Comparison of ENCODE assay signal across 1 cellular context in the genomic region with DNA sequence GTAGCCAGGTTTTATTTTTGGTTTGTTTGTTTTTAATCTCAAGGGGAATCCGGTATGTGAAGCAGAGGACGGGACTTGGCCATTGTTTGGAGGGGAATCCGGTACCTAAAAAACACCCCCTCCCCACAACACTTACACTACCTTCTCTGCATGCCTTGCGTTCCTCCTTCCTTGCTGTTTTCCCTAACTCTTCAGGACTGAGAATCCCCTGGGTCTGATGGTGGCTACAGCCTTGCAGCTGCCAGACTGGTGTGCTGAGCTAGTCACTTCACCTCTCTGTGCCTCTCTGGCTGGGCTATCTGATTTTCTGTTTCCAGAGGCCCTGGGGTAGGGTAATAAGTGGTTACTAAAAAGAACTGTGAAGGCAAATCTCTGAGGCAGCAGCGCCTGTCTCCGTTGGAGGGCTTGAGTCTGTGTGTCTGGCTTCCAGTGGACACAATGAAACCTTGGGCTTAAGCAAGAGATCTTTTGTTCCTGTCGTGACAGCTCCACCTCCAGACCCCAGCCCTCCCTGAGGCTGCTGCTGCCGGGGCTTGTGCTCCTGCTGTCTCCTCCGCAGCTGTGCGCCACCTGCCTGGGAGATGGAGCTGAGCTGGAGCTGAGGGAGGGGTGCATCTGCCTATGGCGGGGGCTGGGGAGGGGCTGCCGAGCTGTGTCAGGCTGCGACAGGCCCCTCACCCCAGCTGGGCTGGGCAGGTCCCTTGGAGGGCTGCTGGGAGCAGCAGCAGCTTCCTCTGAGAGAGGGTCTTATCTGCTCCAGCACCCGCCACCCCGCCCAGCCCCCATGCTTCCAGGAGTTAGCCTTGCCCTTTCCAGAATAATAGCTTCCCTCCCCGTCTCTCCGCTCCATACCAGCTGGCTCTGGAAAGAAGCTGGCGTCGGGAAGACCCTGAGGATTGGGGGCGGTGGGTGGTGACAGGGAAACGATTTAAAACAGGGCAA.
TF ChIP-seq lines count a peak whose summit lies in the region.

No MANE protein-coding gene starts in this region.

TF ChIP-seq in HepG2, 621 proteins besides CTCF, POLR2A, EP300 and RAD21 (continued from another document):
- TF ChIP-seq, protein P1, sequence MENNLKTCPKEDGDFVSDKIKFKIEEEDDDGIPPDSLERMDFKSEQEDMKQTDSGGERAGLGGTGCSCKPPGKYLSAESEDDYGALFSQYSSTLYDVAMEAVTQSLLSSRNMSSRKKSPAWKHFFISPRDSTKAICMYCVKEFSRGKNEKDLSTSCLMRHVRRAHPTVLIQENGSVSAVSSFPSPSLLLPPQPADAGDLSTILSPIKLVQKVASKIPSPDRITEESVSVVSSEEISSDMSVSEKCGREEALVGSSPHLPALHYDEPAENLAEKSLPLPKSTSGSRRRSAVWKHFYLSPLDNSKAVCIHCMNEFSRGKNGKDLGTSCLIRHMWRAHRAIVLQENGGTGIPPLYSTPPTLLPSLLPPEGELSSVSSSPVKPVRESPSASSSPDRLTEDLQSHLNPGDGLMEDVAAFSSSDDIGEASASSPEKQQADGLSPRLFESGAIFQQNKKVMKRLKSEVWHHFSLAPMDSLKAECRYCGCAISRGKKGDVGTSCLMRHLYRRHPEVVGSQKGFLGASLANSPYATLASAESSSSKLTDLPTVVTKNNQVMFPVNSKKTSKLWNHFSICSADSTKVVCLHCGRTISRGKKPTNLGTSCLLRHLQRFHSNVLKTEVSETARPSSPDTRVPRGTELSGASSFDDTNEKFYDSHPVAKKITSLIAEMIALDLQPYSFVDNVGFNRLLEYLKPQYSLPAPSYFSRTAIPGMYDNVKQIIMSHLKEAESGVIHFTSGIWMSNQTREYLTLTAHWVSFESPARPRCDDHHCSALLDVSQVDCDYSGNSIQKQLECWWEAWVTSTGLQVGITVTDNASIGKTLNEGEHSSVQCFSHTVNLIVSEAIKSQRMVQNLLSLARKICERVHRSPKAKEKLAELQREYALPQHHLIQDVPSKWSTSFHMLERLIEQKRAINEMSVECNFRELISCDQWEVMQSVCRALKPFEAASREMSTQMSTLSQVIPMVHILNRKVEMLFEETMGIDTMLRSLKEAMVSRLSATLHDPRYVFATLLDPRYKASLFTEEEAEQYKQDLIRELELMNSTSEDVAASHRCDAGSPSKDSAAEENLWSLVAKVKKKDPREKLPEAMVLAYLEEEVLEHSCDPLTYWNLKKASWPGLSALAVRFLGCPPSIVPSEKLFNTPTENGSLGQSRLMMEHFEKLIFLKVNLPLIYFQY (CRISPR knock-in tag; IDR thresholded peaks at IDR 0.05; ENCODE audit: borderline replicate concordance) = no peak
- TF ChIP-seq ISX (CRISPR knock-in tag; conservative IDR thresholded peaks at IDR 0.05) (no peak), NR2F1 (CRISPR knock-in tag; IDR thresholded peaks at IDR 0.05) (no peak)
- TF ChIP-seq, protein P2, sequence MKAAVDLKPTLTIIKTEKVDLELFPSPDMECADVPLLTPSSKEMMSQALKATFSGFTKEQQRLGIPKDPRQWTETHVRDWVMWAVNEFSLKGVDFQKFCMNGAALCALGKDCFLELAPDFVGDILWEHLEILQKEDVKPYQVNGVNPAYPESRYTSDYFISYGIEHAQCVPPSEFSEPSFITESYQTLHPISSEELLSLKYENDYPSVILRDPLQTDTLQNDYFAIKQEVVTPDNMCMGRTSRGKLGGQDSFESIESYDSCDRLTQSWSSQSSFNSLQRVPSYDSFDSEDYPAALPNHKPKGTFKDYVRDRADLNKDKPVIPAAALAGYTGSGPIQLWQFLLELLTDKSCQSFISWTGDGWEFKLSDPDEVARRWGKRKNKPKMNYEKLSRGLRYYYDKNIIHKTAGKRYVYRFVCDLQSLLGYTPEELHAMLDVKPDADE (CRISPR knock-in tag; IDR thresholded peaks at IDR 0.05) = no peak
TF ChIP-seq in HepG2: peak in this region for 3.
